ENCODE assay signal across 8 cellular contexts in genomic region chr21:44159349-44160301, GRCh38. TPM values are rescaled to one million over a fixed set of nuclear protein-coding genes. Genes with fewer than 3 reads are reported as not detected.
A peak's percentile ranks its signal among the peaks of the same experiment; 100 is the strongest.
DNase-seq lines count a peak whose midpoint lies in the region; ATAC-seq, FAIRE-seq and TF ChIP-seq lines count a peak whose summit lies in the region.
"Not testable (repeated sequence)": the region's sequence is repeated elsewhere in the genome, so short reads cannot be mapped to it uniquely, and the experiment has no call there.

No MANE protein-coding gene starts in this region.

- peak in 1 of 3 donors; percentile 8 for DNase-seq in CD4-positive, CD25-positive, alpha-beta regulatory T cell
- not testable (repeated sequence) for DNase-seq in HL-60 (ENCODE audit: low read depth in 1 of 2, low spot score in 1 of 2); activated T-cell treated with anti-CD3 and anti-CD28 coated beads, Interleukin-2, amount 50 U/mL, for 72 hours; central memory CD8-positive, alpha-beta T cell (ENCODE audit: low spot score in 2 of 2); natural killer cell treated with Interleukin-12 subunit alpha and Interleukin-12 subunit beta and Interleukin-15 and Interleukin-18, amount 100 ng/mL, for 72 hours (ENCODE audit: low spot score)
- peak; percentile 27 for DNase-seq in activated CD4-positive, alpha-beta T cell treated with anti-CD3 and anti-CD28 coated beads, Interleukin-2, amount 10 ng/mL, durations not matched to agents 7 days and 5 days
- DNase-seq in kidney, result peak; percentile 15
- peak; percentile 5 for DNase-seq in stimulated activated naive CD8-positive, alpha-beta T cell treated with anti-CD3 and anti-CD28 coated beads, Interleukin-15, Interleukin-2, amounts not matched to agents 100 U/mL and 50 U/mL, for 24 hours

- POLR2A ChIA-PET in activated CD4-positive, alpha-beta T cell treated with anti-CD3 and anti-CD28 coated beads, Interleukin-2, amount 10 ng/mL, durations not matched to agents 7 days and 5 days (lab: Charles Lee), result not testable (repeated sequence)

- H3K36me3 Mint-ChIP-seq in CD4-positive, CD25-positive, alpha-beta regulatory T cell; activated CD4-positive, alpha-beta T cell treated with anti-CD3 and anti-CD28 coated beads, Interleukin-2, amount 10 ng/mL, durations not matched to agents 7 days and 5 days (ENCODE audit: low read depth); activated T-cell treated with anti-CD3 and anti-CD28 coated beads, Interleukin-2, amount 50 U/mL, for 72 hours (ENCODE audit: insufficient read depth in 2 of 2); central memory CD8-positive, alpha-beta T cell (ENCODE audit: insufficient read depth); natural killer cell treated with Interleukin-12 subunit alpha and Interleukin-12 subunit beta and Interleukin-15 and Interleukin-18, amount 100 ng/mL, for 72 hours: not testable (repeated sequence)

- not testable (repeated sequence) for H3K4me1 ChIP-seq in CD4-positive, CD25-positive, alpha-beta regulatory T cell (ENCODE audit: control insufficient read depth, insufficient read depth, low read length, poor library complexity, severe bottlenecking); kidney (ENCODE audit: control insufficient read depth in 1 of 2, insufficient read depth in 1 of 2, low read depth in 1 of 2, low read length in 2 of 2)

- not testable (repeated sequence) for FAIRE-seq in kidney (lab: Jason Lieb, UNC)

- not testable (repeated sequence) for H3K27ac ChIP-seq in CD4-positive, CD25-positive, alpha-beta regulatory T cell (ENCODE audit: insufficient read depth, low read length, poor library complexity, severe bottlenecking); HL-60 (replicated peaks); kidney (ENCODE audit: low read depth in 2 of 2, low read length in 2 of 2)

- H3K9me3 Mint-ChIP-seq in CD4-positive, CD25-positive, alpha-beta regulatory T cell; activated CD4-positive, alpha-beta T cell treated with anti-CD3 and anti-CD28 coated beads, Interleukin-2, amount 10 ng/mL, durations not matched to agents 7 days and 5 days; activated T-cell treated with anti-CD3 and anti-CD28 coated beads, Interleukin-2, amount 50 U/mL, for 72 hours; central memory CD8-positive, alpha-beta T cell; natural killer cell treated with Interleukin-12 subunit alpha and Interleukin-12 subunit beta and Interleukin-15 and Interleukin-18, amount 100 ng/mL, for 72 hours: not testable (repeated sequence)

- not testable (repeated sequence) for H3K27me3 Mint-ChIP-seq in CD4-positive, CD25-positive, alpha-beta regulatory T cell; activated CD4-positive, alpha-beta T cell treated with anti-CD3 and anti-CD28 coated beads, Interleukin-2, amount 10 ng/mL, durations not matched to agents 7 days and 5 days; activated T-cell treated with anti-CD3 and anti-CD28 coated beads, Interleukin-2, amount 50 U/mL, for 72 hours (ENCODE audit: low read depth); central memory CD8-positive, alpha-beta T cell; natural killer cell treated with Interleukin-12 subunit alpha and Interleukin-12 subunit beta and Interleukin-15 and Interleukin-18, amount 100 ng/mL, for 72 hours

- H3K4me1 Mint-ChIP-seq in CD4-positive, CD25-positive, alpha-beta regulatory T cell; activated CD4-positive, alpha-beta T cell treated with anti-CD3 and anti-CD28 coated beads, Interleukin-2, amount 10 ng/mL, durations not matched to agents 7 days and 5 days; activated T-cell treated with anti-CD3 and anti-CD28 coated beads, Interleukin-2, amount 50 U/mL, for 72 hours (ENCODE audit: low read depth); central memory CD8-positive, alpha-beta T cell; natural killer cell treated with Interleukin-12 subunit alpha and Interleukin-12 subunit beta and Interleukin-15 and Interleukin-18, amount 100 ng/mL, for 72 hours (ENCODE audit: low read depth in 2 of 2): not testable (repeated sequence)

- CTCF ChIA-PET in activated CD4-positive, alpha-beta T cell treated with anti-CD3 and anti-CD28 coated beads, Interleukin-2, amount 10 ng/mL, durations not matched to agents 7 days and 5 days (lab: Charles Lee), result not testable (repeated sequence)

- not testable (repeated sequence) for H3K9me3 ChIP-seq in CD4-positive, CD25-positive, alpha-beta regulatory T cell (ENCODE audit: control insufficient read depth in 2 of 2, low read length in 2 of 2); kidney (ENCODE audit: control insufficient read depth in 1 of 2, low read length in 2 of 2)

- peak overlapping the region in 1 of 4 donors; percentile 82 for H3K4me3 Mint-ChIP-seq in CD4-positive, CD25-positive, alpha-beta regulatory T cell
- H3K4me3 Mint-ChIP-seq in activated CD4-positive, alpha-beta T cell treated with anti-CD3 and anti-CD28 coated beads, Interleukin-2, amount 10 ng/mL, durations not matched to agents 7 days and 5 days; central memory CD8-positive, alpha-beta T cell; natural killer cell treated with Interleukin-12 subunit alpha and Interleukin-12 subunit beta and Interleukin-15 and Interleukin-18, amount 100 ng/mL, for 72 hours: not testable (repeated sequence)
- H3K4me3 Mint-ChIP-seq in activated T-cell treated with anti-CD3 and anti-CD28 coated beads, Interleukin-2, amount 50 U/mL, for 72 hours, result peak overlapping the region in 1 of 2 donors; percentile 58

- TF ChIP-seq CTCF in HL-60 (IDR thresholded peaks at IDR 0.05; ENCODE audit: insufficient read depth, low read length); kidney (IDR thresholded peaks at IDR 0.05; ENCODE audit: borderline replicate concordance, extremely low read depth, insufficient read depth): not testable (repeated sequence)

- not testable (repeated sequence) for H3K36me3 ChIP-seq in CD4-positive, CD25-positive, alpha-beta regulatory T cell (ENCODE audit: control insufficient read depth, insufficient read depth, low read length); kidney (ENCODE audit: control insufficient read depth in 1 of 2, insufficient read depth in 2 of 2, low read length in 2 of 2)

- not testable (repeated sequence) for H3K27me3 ChIP-seq in CD4-positive, CD25-positive, alpha-beta regulatory T cell (ENCODE audit: control insufficient read depth, insufficient read depth, low read length); HL-60 (ENCODE audit: insufficient read depth, poor library complexity, severe bottlenecking)

- H3K9ac ChIP-seq in kidney (ENCODE audit: low read length in 2 of 2), result not testable (repeated sequence)

- H3K4me3 ChIP-seq in CD4-positive, CD25-positive, alpha-beta regulatory T cell (ENCODE audit: low read depth, low read length); kidney (ENCODE audit: low read length in 2 of 2): not testable (repeated sequence)
- H3K4me3 ChIP-seq in HL-60 (replicated peaks; ENCODE audit: insufficient read depth, low read length), result peak overlapping the region; percentile 28

- intact Hi-C loops in kidney (cut with DNase I), result not testable (repeated sequence)

- H3K27ac Mint-ChIP-seq in CD4-positive, CD25-positive, alpha-beta regulatory T cell, result peak overlapping the region in 1 of 3 donors; percentile 85
- H3K27ac Mint-ChIP-seq in activated CD4-positive, alpha-beta T cell treated with anti-CD3 and anti-CD28 coated beads, Interleukin-2, amount 10 ng/mL, durations not matched to agents 7 days and 5 days, result peak overlapping the region; percentile 76
- not testable (repeated sequence) for H3K27ac Mint-ChIP-seq in activated T-cell treated with anti-CD3 and anti-CD28 coated beads, Interleukin-2, amount 50 U/mL, for 72 hours; central memory CD8-positive, alpha-beta T cell (ENCODE audit: low read depth); natural killer cell treated with Interleukin-12 subunit alpha and Interleukin-12 subunit beta and Interleukin-15 and Interleukin-18, amount 100 ng/mL, for 72 hours

- peak; percentile 70 to 73 for ATAC-seq in CD4-positive, CD25-positive, alpha-beta regulatory T cell (ENCODE audit: low read depth in 2 of 2)
- ATAC-seq in activated T-cell treated with anti-CD3 and anti-CD28 coated beads, Interleukin-2, amount 50 U/mL, for 72 hours (replicated peaks in 1 of 2), result peak; percentile 49 to 59
- ATAC-seq in central memory CD8-positive, alpha-beta T cell (replicated peaks; ENCODE audit: extremely low read depth, poor library complexity, severe bottlenecking), result peak; percentile 62
- peak; percentile 65 to 75 for ATAC-seq in natural killer cell treated with Interleukin-12 subunit alpha and Interleukin-12 subunit beta and Interleukin-15 and Interleukin-18, amount 100 ng/mL, for 72 hours
- peak; percentile 64 for ATAC-seq in stimulated activated naive CD8-positive, alpha-beta T cell treated with anti-CD3 and anti-CD28 coated beads, Interleukin-15, Interleukin-2, amounts not matched to agents 100 U/mL and 50 U/mL, for 24 hours

RNA-seq across cellular contexts. Expression of gene GATD3, which starts 26.1 kb away (rescaled TPM):
- total RNA-seq in CD4-positive, CD25-positive, alpha-beta regulatory T cell, result 32.1 TPM
- polyA plus RNA-seq in CD4-positive, CD25-positive, alpha-beta regulatory T cell, result 10 to 100 TPM in 2 of 4 donors, 1 to 10 TPM in 2; 3.9 to 51.4 (median 27.6) TPM
- 10 to 100 TPM; 41.7 to 50.2 TPM for total RNA-seq in activated CD4-positive, alpha-beta T cell treated with anti-CD3 and anti-CD28 coated beads, Interleukin-2, amount 10 ng/mL, durations not matched to agents 7 days and 5 days
- total RNA-seq in activated T-cell treated with anti-CD3 and anti-CD28 coated beads, Interleukin-2, amount 50 U/mL, for 72 hours, result 10 to 100 TPM; 12.7 to 35.3 TPM
- total RNA-seq in kidney, result 15.8 TPM
- polyA plus RNA-seq in kidney (ENCODE audit: insufficient read depth, low read depth, low replicate concordance), result 18.3 TPM
- 10 to 100 TPM; 15.9 to 40.4 TPM for total RNA-seq in natural killer cell treated with Interleukin-12 subunit alpha and Interleukin-12 subunit beta and Interleukin-15 and Interleukin-18, amount 100 ng/mL, for 72 hours

RNA-seq across cellular contexts. Expression of gene PWP2, which starts 52.4 kb away (rescaled TPM):
- 17.6 TPM for total RNA-seq in CD4-positive, CD25-positive, alpha-beta regulatory T cell
- polyA plus RNA-seq in CD4-positive, CD25-positive, alpha-beta regulatory T cell, result 10 to 100 TPM in 1 of 4 donors, 1 to 10 TPM in 1, under 1 TPM in 2; 0.78 to 15.7 (median 4.1) TPM
- 10 to 100 TPM; 24.2 to 29.0 TPM for total RNA-seq in activated CD4-positive, alpha-beta T cell treated with anti-CD3 and anti-CD28 coated beads, Interleukin-2, amount 10 ng/mL, durations not matched to agents 7 days and 5 days
- total RNA-seq in activated T-cell treated with anti-CD3 and anti-CD28 coated beads, Interleukin-2, amount 50 U/mL, for 72 hours, result 10 to 100 TPM in 1 of 2 donors, 1 to 10 TPM in 1; 5.9 to 23.2 TPM
- 8.1 TPM for total RNA-seq in kidney
- polyA plus RNA-seq in kidney (ENCODE audit: insufficient read depth, low read depth, low replicate concordance), result 0.84 TPM
- 10 to 100 TPM; 31.4 to 69.6 TPM for total RNA-seq in natural killer cell treated with Interleukin-12 subunit alpha and Interleukin-12 subunit beta and Interleukin-15 and Interleukin-18, amount 100 ng/mL, for 72 hours
